In genomic region chr19:10009269-10009665, GRCh38 we compare ENCODE assay signal across 8 cellular contexts. TPM values are rescaled to one million over a fixed set of nuclear protein-coding genes. Genes with fewer than 3 reads are reported as not detected.
A peak's percentile ranks its signal among the peaks of the same experiment; 100 is the strongest.
DNase-seq lines count a peak whose midpoint lies in the region; ATAC-seq and TF ChIP-seq lines count a peak whose summit lies in the region.

No MANE protein-coding gene starts in this region.

- no peaks in the 10 kb centered on the region for H3K36me3 ChIP-seq in right lobe of liver
- no peaks in the 10 kb centered on the region for H3K36me3 ChIP-seq in testis (ENCODE audit: low read depth, missing control alignments)

- no peak for TF ChIP-seq CTCF in CD4-positive, alpha-beta T cell (IDR thresholded peaks at IDR 0.05)
- TF ChIP-seq CTCF in choroid plexus epithelial cell (conservative IDR thresholded peaks at IDR 0.05; ENCODE audit: low read depth, low read length) (no peak), right lobe of liver (IDR thresholded peaks at IDR 0.05) (no peak), testis (IDR thresholded peaks at IDR 0.05) (no peak)

- no peak overlapping the region for H3K4me3 ChIP-seq in choroid plexus epithelial cell (ENCODE audit: low read depth, low read length)
- peak overlapping the region in 2 of 3 donors; percentile 16 to 27 for H3K4me3 ChIP-seq in right lobe of liver
- H3K4me3 ChIP-seq in testis: no peak overlapping the region

- H3K27ac Mint-ChIP-seq in CD4-positive, alpha-beta T cell: no peak overlapping the region

- CTCF ChIA-PET in CD4-positive, alpha-beta T cell (lab: Charles Lee): interaction anchor here (1.4 kb wide), 1 partner anchor 19 kb away, joined by 3 read pairs; no protein-coding TSS in a partner anchor

- DNase-seq in CD4-positive, alpha-beta T cell: peak; percentile 10 to 46 (median 21)
- peak; percentile 33 for DNase-seq in SK-MEL-5 (ENCODE audit: low read depth, low spot score)
- DNase-seq in choroid plexus epithelial cell (ENCODE audit: low read depth): peak; percentile 85
- DNase-seq in right lobe of liver: peak in 1 of 3 donors; percentile 35
- DNase-seq in testis: peak; percentile 74
- no peak for DNase-seq in NCI-H345 (lab: John Stamatoyannopoulos, UW)
- DNase-seq in MV-4-11 (lab: John Stamatoyannopoulos, UW): no peak
- no peak for DNase-seq in putamen (ENCODE audit: low spot score)

- POLR2A ChIA-PET in CD4-positive, alpha-beta T cell (lab: Charles Lee): no interaction called here

- no peak overlapping the region for H3K27ac ChIP-seq in CD4-positive, alpha-beta T cell (ENCODE audit: low read depth, low read length)
- H3K27ac ChIP-seq in right lobe of liver: no peak overlapping the region
- H3K27ac ChIP-seq in testis: peak overlapping the region in 1 of 2 donors; percentile 36

- no peaks in the 10 kb centered on the region for H3K36me3 Mint-ChIP-seq in CD4-positive, alpha-beta T cell (ENCODE audit: low read depth)

- peaks cover 17% of the 10 kb centered on the region for H3K4me1 Mint-ChIP-seq in CD4-positive, alpha-beta T cell (ENCODE audit: low read depth)

- H3K4me1 ChIP-seq in right lobe of liver (no peaks in the 10 kb centered on the region), testis (peaks cover 44% of the 10 kb centered on the region)

- no peaks in the 10 kb centered on the region for H3K9me3 Mint-ChIP-seq in CD4-positive, alpha-beta T cell

- in situ Hi-C loops in SK-MEL-5 (cut with HindIII; ENCODE audit: low pct_unique_long_range_greater_than_20kb, low sequenced_read_pairs): no loop called here

- H3K27me3 Mint-ChIP-seq in CD4-positive, alpha-beta T cell: peaks cover 80% of the 10 kb centered on the region

- peak; percentile 71 for ATAC-seq in CD4-positive, alpha-beta T cell (ENCODE audit: poor library complexity)
- ATAC-seq in right lobe of liver: peak; percentile 49 to 69 (median 60)

- no peak overlapping the region for H3K4me3 Mint-ChIP-seq in CD4-positive, alpha-beta T cell

- H3K9me3 ChIP-seq in CD4-positive, alpha-beta T cell (ENCODE audit: control insufficient read depth, low read length): no peaks in the 10 kb centered on the region
- no peaks in the 10 kb centered on the region for H3K9me3 ChIP-seq in right lobe of liver
- no peaks in the 10 kb centered on the region for H3K9me3 ChIP-seq in testis

- intact Hi-C loops in CD4-positive, alpha-beta T cell (cut with DNase I, micrococcal nuclease): no loop called here
- intact Hi-C loops in right lobe of liver (cut with DNase I): no loop called here
- intact Hi-C loops in testis (cut with DNase I; ENCODE audit: low total_unique reads): loop anchor here (10.0 kb wide), 1 partner anchor 74 kb away; the partner anchor contains the start of gene OLFM2

- peaks cover 67% of the 10 kb centered on the region for H3K27me3 ChIP-seq in CD4-positive, alpha-beta T cell (ENCODE audit: control insufficient read depth, insufficient read depth, low read length)
- H3K27me3 ChIP-seq in right lobe of liver (no peaks in the 10 kb centered on the region), testis (no peaks in the 10 kb centered on the region)

- no peak for TF ChIP-seq POLR2A in right lobe of liver (IDR thresholded peaks at IDR 0.05)
- TF ChIP-seq POLR2A in testis (IDR thresholded peaks at IDR 0.05): no peak

- 5% methylated on average over 8 of the region's 28 CpGs for WGBS in right lobe of liver (ENCODE audit: insufficient coverage, low coverage, low lambda C conversion rate, missing lambda C conversion rate)
- WGBS in testis, 2 donors: 2 to 3% methylated on average over 22 to 27 of the region's 28 CpGs

RNA-seq across cellular contexts. Expression of gene COL5A3, which starts 1.0 kb away (rescaled TPM):
- total RNA-seq in CD4-positive, alpha-beta T cell: 1 to 10 TPM; 4.4 to 5.2 TPM
- 1.5 and 2.1 TPM in 2 replicates for total RNA-seq in SK-MEL-5 (2014; rRNA removed; shearing (Covaris generic))
- polyA plus RNA-seq in SK-MEL-5 (2015; cell fraction: cytosol; rRNA removed): 1.6 and 2.1 TPM in 2 replicates
- 4.3 and 5.6 TPM in 2 replicates for polyA plus RNA-seq in SK-MEL-5 (2015; cell fraction: nucleus; rRNA removed)
- total RNA-seq in right lobe of liver: 10 to 100 TPM in 2 of 6 experiments, 1 to 10 TPM in 4; 3.3 to 20.2 (median 9.4) TPM
- 1 to 10 TPM; 5.5 to 7.0 TPM for total RNA-seq in testis
- polyA plus RNA-seq in testis (ENCODE audit: insufficient read depth, low read depth, low replicate concordance): 7.6 TPM

RNA-seq across cellular contexts. Expression of gene RDH8, which starts 4.0 kb away (rescaled TPM):
- not detected for total RNA-seq in CD4-positive, alpha-beta T cell
- total RNA-seq in SK-MEL-5 (2014; rRNA removed; shearing (Covaris generic)): 0.53 and 2.4 TPM in 2 replicates
- polyA plus RNA-seq in SK-MEL-5 (2015; cell fraction: cytosol; rRNA removed): 0.58 and 0.85 TPM in 2 replicates
- polyA plus RNA-seq in SK-MEL-5 (2015; cell fraction: nucleus; rRNA removed): 0.35 and 0.66 TPM in 2 replicates
- total RNA-seq in right lobe of liver: not detected
- total RNA-seq in testis: 1 to 10 TPM in 1 of 2 donors, not detected in 1; 1.7 TPM
- polyA plus RNA-seq in testis (ENCODE audit: insufficient read depth, low read depth, low replicate concordance): 3.7 TPM

Comparison
In these comparisons a context has a peak if more than half of its experiments do, and no peak if none do; other contexts are left out.
1. DNase-seq: peak in CD4-positive, alpha-beta T cell (10 of 10), SK-MEL-5 (single experiment), choroid plexus epithelial cell (single experiment) and testis (single experiment); none in NCI-H345 (single experiment), MV-4-11 (single experiment) and putamen (single experiment).
2. H3K4me3 ChIP-seq: peak in right lobe of liver (2 of 3); none in choroid plexus epithelial cell (single experiment) and testis (0 of 2).